ENCODE assay signal across 8 cellular contexts in genomic region chr12:32061033-32061432, GRCh38. TPM values are rescaled to one million over a fixed set of nuclear protein-coding genes. Genes with fewer than 3 reads are reported as not detected.
DNase-seq lines count a peak whose midpoint lies in the region; ATAC-seq, FAIRE-seq and TF ChIP-seq lines count a peak whose summit lies in the region.
"Had no signal": no experiment of that assay in that cellular context is flagged by ENCODE, and none has a peak within 500 bp of the region (broad histone marks: within the 10 kb centered on the region; RNA-seq: fewer than 3 reads in every experiment).

No MANE protein-coding gene starts in this region.

- POLR2A ChIA-PET in A549 (lab: Yijun Ruan, JAX), result interaction anchor here (1.0 kb wide), 1 partner anchor 46 kb away, joined by 4 read pairs; no protein-coding TSS in a partner anchor

- TF ChIP-seq EP300 in A549 (IDR thresholded peaks at IDR 0.05), result no peak

- CTCF ChIA-PET in A549 (lab: Yijun Ruan, JAX), result interaction anchor here (0.5 to 4.2 kb wide), 44 partner anchors 7 to 875 kb away, joined by 3 to 42 read pairs (median 4); partner anchors contain the start of genes BICD1 and ETFBKMT

- no peak overlapping the region for H2AFZ ChIP-seq in Karpas-422 (ENCODE audit: low read length)

- H3K27ac Mint-ChIP-seq in activated naive CD8-positive, alpha-beta T cell treated with anti-CD3 and anti-CD28 coated beads for 36 hours, result no peak overlapping the region

- no peaks in the 10 kb centered on the region for H3K9me3 Mint-ChIP-seq in activated naive CD8-positive, alpha-beta T cell treated with anti-CD3 and anti-CD28 coated beads for 36 hours
- H3K9me3 Mint-ChIP-seq: CD4-positive, alpha-beta T cell had no signal

- ATAC-seq in A549, result peak in 1 of 2 experiments; percentile 22; a peak in 2 of 6 replicates
- ATAC-seq in GM19351 (IDR thresholded peaks at IDR 0.05; ENCODE audit: unreplicated experiment), result no peak

- no peak overlapping the region for H3K4me3 Mint-ChIP-seq in activated naive CD8-positive, alpha-beta T cell treated with anti-CD3 and anti-CD28 coated beads for 36 hours

- TF ChIP-seq RAD21 in A549 (conservative IDR thresholded peaks at IDR 0.05 in 1 of 2, IDR thresholded peaks at IDR 0.05 in 1 of 2), result no peak

- no peaks in the 10 kb centered on the region for H3K36me3 ChIP-seq in Karpas-422 (ENCODE audit: insufficient read depth, low read length)

- H3K27me3 Mint-ChIP-seq in activated naive CD8-positive, alpha-beta T cell treated with anti-CD3 and anti-CD28 coated beads for 36 hours, result no peaks in the 10 kb centered on the region
- H3K27me3 Mint-ChIP-seq: CD4-positive, alpha-beta T cell had no signal

- DNase-seq in A549 (ENCODE audit: low read depth in 1 of 2, low spot score in 1 of 2) (no peak), Karpas-422 (no peak), mesenteric fat pad (ENCODE audit: low spot score) (peak; percentile 26), NAMALWA (ENCODE audit: low spot score) (no peak)
- no peak for DNase-seq in activated naive CD8-positive, alpha-beta T cell treated with anti-CD3 and anti-CD28 coated beads for 36 hours

- peak overlapping the region; percentile 62; the same call in 1 of the 3 replicates for H3K4me2 ChIP-seq in A549
- peak overlapping the region; percentile 44 for H3K4me2 ChIP-seq in Karpas-422 (ENCODE audit: low read depth, low read length, poor library complexity, severe bottlenecking)

- no peaks in the 10 kb centered on the region for H3K79me2 ChIP-seq in Karpas-422 (ENCODE audit: low read length)

- 94% methylated on average over 3 of the region's 3 CpGs for WGBS in A549 (ENCODE audit: missing lambda C conversion rate)

- H3K27ac ChIP-seq in A549 (no peak overlapping the region), Karpas-422 (ENCODE audit: low read length) (no peak overlapping the region), VCaP (peak overlapping the region; percentile 15; the same call in 1 of the 2 replicates)

- H3K9me2 ChIP-seq in Karpas-422 (replicated peaks; ENCODE audit: insufficient read depth, low read length), result no peaks in the 10 kb centered on the region

- TF ChIP-seq CTCF in A549 (IDR thresholded peaks at IDR 0.05) (no peak), VCaP (conservative IDR thresholded peaks at IDR 0.05) (no peak)

- H3K4me1 ChIP-seq in A549 (no peaks in the 10 kb centered on the region), Karpas-422 (ENCODE audit: low read length) (peaks cover 10% of the 10 kb centered on the region)

- H3K4me1 Mint-ChIP-seq in activated naive CD8-positive, alpha-beta T cell treated with anti-CD3 and anti-CD28 coated beads for 36 hours, result peaks cover 7% of the 10 kb centered on the region

- H3K9ac ChIP-seq in Karpas-422 (ENCODE audit: low read length), result no peak overlapping the region

- FAIRE-seq in A549 (lab: Jason Lieb, UNC), result no peak

- H3K4me3 ChIP-seq in A549 (no peak overlapping the region), Karpas-422 (ENCODE audit: low read length) (no peak overlapping the region)

- no peaks in the 10 kb centered on the region for H3K27me3 ChIP-seq in Karpas-422 (ENCODE audit: low read length)

- no peak for TF ChIP-seq POLR2A in A549 (IDR thresholded peaks at IDR 0.05; ENCODE audit: low read length)

- no peaks in the 10 kb centered on the region for H3K9me3 ChIP-seq in A549
- H3K9me3 ChIP-seq in Karpas-422 (ENCODE audit: low read length), result no peaks in the 10 kb centered on the region

- no peaks in the 10 kb centered on the region for H4K20me1 ChIP-seq in Karpas-422 (ENCODE audit: insufficient read depth, low read depth, low read length)

- no peaks in the 10 kb centered on the region for H3K36me3 Mint-ChIP-seq in activated naive CD8-positive, alpha-beta T cell treated with anti-CD3 and anti-CD28 coated beads for 36 hours

TF ChIP-seq in A549, 52 proteins besides CTCF, POLR2A, EP300 and RAD21:
- TF ChIP-seq RARB (CRISPR knock-in tag; IDR thresholded peaks at IDR 0.05) (no peak), SREBF2 (IDR thresholded peaks at IDR 0.05) (no peak), USF2 (IDR thresholded peaks at IDR 0.05) (no peak), NR3C1 (IDR thresholded peaks at IDR 0.05) (no peak), KDM1A (IDR thresholded peaks at IDR 0.05; ENCODE audit: low read depth) (no peak), FOSL2 (IDR thresholded peaks at IDR 0.05) (no peak), FOSL2 (CRISPR knock-in tag; IDR thresholded peaks at IDR 0.05) (no peak), E2F6 (IDR thresholded peaks at IDR 0.05; ENCODE audit: borderline replicate concordance, low read depth) (no peak), RCOR1 (IDR thresholded peaks at IDR 0.05; ENCODE audit: low read depth, low read length) (no peak), ZSCAN20 (CRISPR knock-in tag; IDR thresholded peaks at IDR 0.05) (no peak), CBX2 (IDR thresholded peaks at IDR 0.05; ENCODE audit: borderline replicate concordance, low read depth) (no peak), NFE2L2 (conservative IDR thresholded peaks at IDR 0.05; ENCODE audit: low read length) (no peak), BHLHE40 (IDR thresholded peaks at IDR 0.05; ENCODE audit: low read depth, low read length) (no peak), HOXB5 (CRISPR knock-in tag; IDR thresholded peaks at IDR 0.05) (no peak), ELK1 (IDR thresholded peaks at IDR 0.05; ENCODE audit: low read depth, low read length) (no peak)

RNA-seq across cellular contexts. Expression of gene BICD1, which starts 45.6 kb away (rescaled TPM):
- polyA plus RNA-seq in A549 (2011; rRNA removed) (21.7 and 24.3 TPM in 2 replicates), A549 (2017; fragmentation: RNase III; extraction: RNeasy Plus Mini Kit Qiagen cat#74134 plus additional on column Dnase treatment) (12.4 to 13.1 TPM (median 13.0 TPM) in 3 replicates)
- 9.6 and 11.7 TPM in 2 replicates for polyA plus RNA-seq in A549 (2012; cell fraction: cytosol; rRNA removed)
- polyA plus RNA-seq in A549 (2012; cell fraction: nucleus; rRNA removed), result 21.7 and 33.5 TPM in 2 replicates
- polyA minus RNA-seq in A549 (2011; rRNA and poly(A)+ RNA removed), result 31.0 and 34.4 TPM in 2 replicates
- total RNA-seq in Karpas-422 (2014; rRNA removed; shearing (Covaris generic); ENCODE audit: low replicate concordance), result 39.6 and 55.7 TPM in 2 replicates
- total RNA-seq in mesenteric fat pad, result 21.9 TPM
- total RNA-seq in activated naive CD8-positive, alpha-beta T cell treated with anti-CD3 and anti-CD28 coated beads for 36 hours, result 10 to 100 TPM; 21.7 to 21.9 TPM
